In genomic region chr15:35058534-35059054, GRCh38 we compare ENCODE assay signal across 2 cellular contexts.
TF ChIP-seq lines count a peak whose summit lies in the region.

No MANE protein-coding gene starts in this region.

TF ChIP-seq in SK-N-SH, 30 proteins besides CTCF, POLR2A, EP300 and RAD21:
- no peak for TF ChIP-seq YY1 (IDR thresholded peaks at IDR 0.05; ENCODE audit: low read depth)
- TF ChIP-seq TCF12 (IDR thresholded peaks at IDR 0.05), result no peak
- TF ChIP-seq JUND (IDR thresholded peaks at IDR 0.05), result no peak
- TF ChIP-seq, protein P1, sequence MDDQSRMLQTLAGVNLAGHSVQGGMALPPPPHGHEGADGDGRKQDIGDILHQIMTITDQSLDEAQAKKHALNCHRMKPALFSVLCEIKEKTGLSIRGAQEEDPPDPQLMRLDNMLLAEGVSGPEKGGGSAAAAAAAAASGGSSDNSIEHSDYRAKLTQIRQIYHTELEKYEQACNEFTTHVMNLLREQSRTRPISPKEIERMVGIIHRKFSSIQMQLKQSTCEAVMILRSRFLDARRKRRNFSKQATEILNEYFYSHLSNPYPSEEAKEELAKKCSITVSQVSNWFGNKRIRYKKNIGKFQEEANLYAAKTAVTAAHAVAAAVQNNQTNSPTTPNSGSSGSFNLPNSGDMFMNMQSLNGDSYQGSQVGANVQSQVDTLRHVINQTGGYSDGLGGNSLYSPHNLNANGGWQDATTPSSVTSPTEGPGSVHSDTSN (IDR thresholded peaks at IDR 0.05), result no peak
- TF ChIP-seq, protein P2, sequence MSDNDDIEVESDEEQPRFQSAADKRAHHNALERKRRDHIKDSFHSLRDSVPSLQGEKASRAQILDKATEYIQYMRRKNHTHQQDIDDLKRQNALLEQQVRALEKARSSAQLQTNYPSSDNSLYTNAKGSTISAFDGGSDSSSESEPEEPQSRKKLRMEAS (IDR thresholded peaks at IDR 0.05; ENCODE audit: low read depth), result no peak
- TF ChIP-seq POLR2AphosphoS5 (IDR thresholded peaks at IDR 0.05; ENCODE audit: low read depth, low read length), result no peak
- no peak for TF ChIP-seq RFX5 (IDR thresholded peaks at IDR 0.05; ENCODE audit: low read length)
- no peak for TF ChIP-seq RCOR1 (IDR thresholded peaks at IDR 0.05; ENCODE audit: low read length)
- TF ChIP-seq CHD2 (IDR thresholded peaks at IDR 0.05; ENCODE audit: low read length, partially characterized antibody), result no peak
- TF ChIP-seq SMC3 (IDR thresholded peaks at IDR 0.05; ENCODE audit: low read depth, low read length), result no peak
- TF ChIP-seq MXI1 (IDR thresholded peaks at IDR 0.05; ENCODE audit: low read depth, low read length), result no peak
- no peak for TF ChIP-seq GABPA (IDR thresholded peaks at IDR 0.05; ENCODE audit: low read depth)
- no peak for TF ChIP-seq TEAD4 (IDR thresholded peaks at IDR 0.05; ENCODE audit: borderline replicate concordance, insufficient read depth)
- no peak for TF ChIP-seq RXRA (IDR thresholded peaks at IDR 0.05; ENCODE audit: borderline replicate concordance, low read depth)
- TF ChIP-seq ELF1 (IDR thresholded peaks at IDR 0.05), result no peak

TF ChIP-seq in SK-N-SH treated with all-trans-retinoic acid at 6 μM for 48 hours, 23 proteins besides CTCF, POLR2A, EP300 and RAD21:
- TF ChIP-seq ARNTL (CRISPR knock-in tag; IDR thresholded peaks at IDR 0.05; ENCODE audit: borderline replicate concordance, low read depth), result no peak
- no peak for TF ChIP-seq CSDC2 (CRISPR knock-in tag; IDR thresholded peaks at IDR 0.05)
- TF ChIP-seq, protein P3, sequence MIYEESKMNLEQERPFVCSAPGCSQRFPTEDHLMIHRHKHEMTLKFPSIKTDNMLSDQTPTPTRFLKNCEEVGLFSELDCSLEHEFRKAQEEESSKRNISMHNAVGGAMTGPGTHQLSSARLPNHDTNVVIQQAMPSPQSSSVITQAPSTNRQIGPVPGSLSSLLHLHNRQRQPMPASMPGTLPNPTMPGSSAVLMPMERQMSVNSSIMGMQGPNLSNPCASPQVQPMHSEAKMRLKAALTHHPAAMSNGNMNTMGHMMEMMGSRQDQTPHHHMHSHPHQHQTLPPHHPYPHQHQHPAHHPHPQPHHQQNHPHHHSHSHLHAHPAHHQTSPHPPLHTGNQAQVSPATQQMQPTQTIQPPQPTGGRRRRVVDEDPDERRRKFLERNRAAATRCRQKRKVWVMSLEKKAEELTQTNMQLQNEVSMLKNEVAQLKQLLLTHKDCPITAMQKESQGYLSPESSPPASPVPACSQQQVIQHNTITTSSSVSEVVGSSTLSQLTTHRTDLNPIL (CRISPR knock-in tag; IDR thresholded peaks at IDR 0.05; ENCODE audit: low read depth), result no peak
- TF ChIP-seq TCF4 (CRISPR knock-in tag; IDR thresholded peaks at IDR 0.05; ENCODE audit: borderline replicate concordance), result no peak
- TF ChIP-seq ZNF565 (CRISPR knock-in tag; conservative IDR thresholded peaks at IDR 0.05; ENCODE audit: low read depth), result no peak
- no peak for TF ChIP-seq ESRRG (CRISPR knock-in tag; IDR thresholded peaks at IDR 0.05)
- no peak for TF ChIP-seq ZNF8 (CRISPR knock-in tag; IDR thresholded peaks at IDR 0.05)
- no peak for TF ChIP-seq ZFP30 (CRISPR knock-in tag; IDR thresholded peaks at IDR 0.05)
- TF ChIP-seq, protein P4, sequence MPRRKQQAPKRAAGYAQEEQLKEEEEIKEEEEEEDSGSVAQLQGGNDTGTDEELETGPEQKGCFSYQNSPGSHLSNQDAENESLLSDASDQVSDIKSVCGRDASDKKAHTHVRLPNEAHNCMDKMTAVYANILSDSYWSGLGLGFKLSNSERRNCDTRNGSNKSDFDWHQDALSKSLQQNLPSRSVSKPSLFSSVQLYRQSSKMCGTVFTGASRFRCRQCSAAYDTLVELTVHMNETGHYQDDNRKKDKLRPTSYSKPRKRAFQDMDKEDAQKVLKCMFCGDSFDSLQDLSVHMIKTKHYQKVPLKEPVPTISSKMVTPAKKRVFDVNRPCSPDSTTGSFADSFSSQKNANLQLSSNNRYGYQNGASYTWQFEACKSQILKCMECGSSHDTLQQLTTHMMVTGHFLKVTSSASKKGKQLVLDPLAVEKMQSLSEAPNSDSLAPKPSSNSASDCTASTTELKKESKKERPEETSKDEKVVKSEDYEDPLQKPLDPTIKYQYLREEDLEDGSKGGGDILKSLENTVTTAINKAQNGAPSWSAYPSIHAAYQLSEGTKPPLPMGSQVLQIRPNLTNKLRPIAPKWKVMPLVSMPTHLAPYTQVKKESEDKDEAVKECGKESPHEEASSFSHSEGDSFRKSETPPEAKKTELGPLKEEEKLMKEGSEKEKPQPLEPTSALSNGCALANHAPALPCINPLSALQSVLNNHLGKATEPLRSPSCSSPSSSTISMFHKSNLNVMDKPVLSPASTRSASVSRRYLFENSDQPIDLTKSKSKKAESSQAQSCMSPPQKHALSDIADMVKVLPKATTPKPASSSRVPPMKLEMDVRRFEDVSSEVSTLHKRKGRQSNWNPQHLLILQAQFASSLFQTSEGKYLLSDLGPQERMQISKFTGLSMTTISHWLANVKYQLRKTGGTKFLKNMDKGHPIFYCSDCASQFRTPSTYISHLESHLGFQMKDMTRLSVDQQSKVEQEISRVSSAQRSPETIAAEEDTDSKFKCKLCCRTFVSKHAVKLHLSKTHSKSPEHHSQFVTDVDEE (CRISPR knock-in tag; IDR thresholded peaks at IDR 0.05), result no peak
- TF ChIP-seq CSRNP3 (CRISPR knock-in tag; IDR thresholded peaks at IDR 0.05), result no peak
